25 cellular contexts compared by ENCODE assay signal in the genomic region with DNA sequence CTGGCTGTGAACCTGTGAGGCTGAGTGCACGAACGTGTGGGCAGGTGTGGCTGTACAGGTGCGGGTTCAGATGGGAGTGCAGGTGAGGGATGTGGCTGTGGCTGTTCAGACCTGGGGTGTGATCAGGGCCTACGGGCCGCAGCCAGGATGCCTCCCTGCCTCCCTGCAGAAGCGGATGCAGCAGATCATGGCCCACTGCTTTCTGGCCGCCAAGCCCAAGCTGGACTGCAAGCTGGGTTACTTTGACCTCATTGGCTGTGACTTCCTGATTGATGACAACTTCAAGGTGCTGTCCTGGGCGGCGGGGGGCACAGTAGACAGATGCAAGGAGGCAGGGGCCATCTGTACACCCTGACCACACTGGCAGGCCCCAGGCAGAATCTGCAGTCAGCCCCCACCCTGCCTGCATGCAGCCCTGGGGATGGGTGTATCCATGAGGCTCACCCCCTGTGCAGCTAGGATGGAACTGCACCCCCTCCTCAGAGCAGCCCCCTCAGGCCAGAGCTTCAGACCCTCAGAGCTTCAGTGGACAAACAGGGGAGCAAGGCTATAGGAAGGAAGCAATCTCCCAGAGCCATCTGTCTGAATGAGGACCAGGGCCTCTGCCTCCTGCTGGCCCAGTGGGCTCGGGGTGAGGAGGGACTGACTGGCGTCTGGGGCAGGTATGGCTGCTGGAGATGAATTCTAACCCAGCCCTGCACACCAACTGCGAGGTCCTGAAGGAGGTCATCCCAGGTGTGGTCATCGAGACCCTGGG. TPM values are rescaled to one million over a fixed set of nuclear protein-coding genes. Genes with fewer than 3 reads are reported as not detected.
DNase-seq lines count a peak whose midpoint lies in the region; ATAC-seq and TF ChIP-seq lines count a peak whose summit lies in the region.
"Had no signal": no experiment of that assay in that cellular context is flagged by ENCODE, and none has a peak within 500 bp of the region (broad histone marks: within the 10 kb centered on the region; RNA-seq: fewer than 3 reads in every experiment).

No MANE protein-coding gene starts in this region.

- peaks cover 7% of the 10 kb centered on the region; the same call in 2 of the 3 replicates for H3K36me3 Mint-ChIP-seq in GM23338 (ENCODE audit: low read depth)
- peaks cover 7% of the 10 kb centered on the region for H3K36me3 Mint-ChIP-seq in activated T-helper 17 cell treated with anti-CD3 and anti-CD28 coated beads, Interleukin-2, amount 50 U/mL, for 72 hours (ENCODE audit: low read depth)
- H3K36me3 Mint-ChIP-seq in activated CD8-positive, alpha-beta T cell treated with anti-CD3 and anti-CD28 coated beads, Interleukin-2, amount 10 ng/mL, durations not matched to agents 7 days and 5 days (ENCODE audit: low read depth) = peaks cover 7% of the 10 kb centered on the region
- H3K36me3 Mint-ChIP-seq: CD8-positive, alpha-beta T cell had no signal

- no peak overlapping the region for H3K4me3 ChIP-seq in GM23338
- no peak overlapping the region for H3K4me3 ChIP-seq in right lobe of liver
- no peak overlapping the region for H3K4me3 ChIP-seq in colonic mucosa
- H3K4me3 ChIP-seq: ascending aorta, GM23248, prostate gland, smooth muscle cell had no signal

- H3K4me2 ChIP-seq in GM23338 = no peak overlapping the region
- H3K4me2 ChIP-seq: smooth muscle cell had no signal

- H3K9me2 ChIP-seq in GM23338 (ENCODE audit: insufficient read depth) = no peaks in the 10 kb centered on the region

- H3K27me3 ChIP-seq in GM23338 (ENCODE audit: insufficient read depth) (no peaks in the 10 kb centered on the region), right lobe of liver (no peaks in the 10 kb centered on the region), colonic mucosa (peaks cover 18% of the 10 kb centered on the region)
- H3K27me3 ChIP-seq: ascending aorta had no signal

- no peak overlapping the region for H3K4me3 Mint-ChIP-seq in GM23338
- H3K4me3 Mint-ChIP-seq in activated T-helper 17 cell treated with anti-CD3 and anti-CD28 coated beads, Interleukin-2, amount 50 U/mL, for 72 hours = no peak overlapping the region
- H3K4me3 Mint-ChIP-seq in activated CD8-positive, alpha-beta T cell treated with anti-CD3 and anti-CD28 coated beads, Interleukin-2, amount 10 ng/mL, durations not matched to agents 7 days and 5 days = no peak overlapping the region
- H3K4me3 Mint-ChIP-seq: CD8-positive, alpha-beta T cell had no signal

- DNase-seq in activated effector memory CD4-positive, alpha-beta T cell treated with anti-CD3 and anti-CD28 coated beads, Interleukin-2, amount 50 U/mL, for 16 hours = peak; percentile 63
- DNase-seq in activated effector memory CD4-positive, alpha-beta T cell treated with Interleukin-2 at 50 U/mL for 16 hours = no peak
- DNase-seq in GM23338 (ENCODE audit: low spot score) (peak; percentile 0), right lobe of liver (peak in 2 of 3 donors; percentile 9 to 37), GM03348 (ENCODE audit: low spot score) (no peak), colonic mucosa (no peak)
- no peak for DNase-seq in activated CD8-positive, alpha-beta T cell treated with anti-CD3 and anti-CD28 coated beads, Interleukin-2, amount 10 ng/mL, durations not matched to agents 7 days and 5 days
- DNase-seq: activated naive CD4-positive, alpha-beta T cell; cerebellar nuclear complex; DMS79 treated with DMSO at 0.1 percent for 48 hours; GM23248; KBM-7; midbrain; NCI-H1694; SHP77 treated with DMSO at 0.1 percent for 48 hours; stimulated activated CD4-positive, alpha-beta T cell treated with anti-CD3 and anti-CD28 coated beads, Interleukin-4, amount 100 ng/mL, for 1 hour; trophoblast cell had no signal

- no peak overlapping the region for H3K27ac ChIP-seq in GM23338 (ENCODE audit: low read depth)
- no peak overlapping the region for H3K27ac ChIP-seq in right lobe of liver
- no peak overlapping the region for H3K27ac ChIP-seq in colonic mucosa
- H3K27ac ChIP-seq: ascending aorta, GM23248, prostate gland had no signal

- no peak overlapping the region for H3K9ac ChIP-seq in colonic mucosa (ENCODE audit: low read depth in 2 of 2, low read length in 2 of 2)
- H3K9ac ChIP-seq: GM23248 had no signal

- H2AFZ ChIP-seq in GM23338 = no peak overlapping the region
- H2AFZ ChIP-seq: GM23248 had no signal

- peaks cover 3% of the 10 kb centered on the region for H3K27me3 Mint-ChIP-seq in GM23338 (ENCODE audit: insufficient read depth, low read depth, poor library complexity)
- no peaks in the 10 kb centered on the region for H3K27me3 Mint-ChIP-seq in activated T-helper 17 cell treated with anti-CD3 and anti-CD28 coated beads, Interleukin-2, amount 50 U/mL, for 72 hours
- peaks cover 4% of the 10 kb centered on the region for H3K27me3 Mint-ChIP-seq in activated CD8-positive, alpha-beta T cell treated with anti-CD3 and anti-CD28 coated beads, Interleukin-2, amount 10 ng/mL, durations not matched to agents 7 days and 5 days (ENCODE audit: low read depth)

- H3K4me1 ChIP-seq in GM23338 (ENCODE audit: insufficient read depth) (no peaks in the 10 kb centered on the region), right lobe of liver (peaks cover 0 to 3% (median 0%) of the 10 kb centered on the region in 4 donors), colonic mucosa (no peaks in the 10 kb centered on the region)
- H3K4me1 ChIP-seq: prostate gland had no signal

- no peak overlapping the region for H3K27ac Mint-ChIP-seq in GM23338
- peak overlapping the region; percentile 78 for H3K27ac Mint-ChIP-seq in activated T-helper 17 cell treated with anti-CD3 and anti-CD28 coated beads, Interleukin-2, amount 50 U/mL, for 72 hours
- H3K27ac Mint-ChIP-seq in activated CD8-positive, alpha-beta T cell treated with anti-CD3 and anti-CD28 coated beads, Interleukin-2, amount 10 ng/mL, durations not matched to agents 7 days and 5 days = no peak overlapping the region
- H3K27ac Mint-ChIP-seq: CD8-positive, alpha-beta T cell had no signal

- H3K36me3 ChIP-seq in GM23338 (ENCODE audit: insufficient read depth) (no peaks in the 10 kb centered on the region), right lobe of liver (no peaks in the 10 kb centered on the region), colonic mucosa (no peaks in the 10 kb centered on the region)
- H3K36me3 ChIP-seq: ascending aorta, prostate gland had no signal

- ATAC-seq in GM23338 (no peak), right lobe of liver (no peak)
- no peak for ATAC-seq in activated T-helper 17 cell treated with anti-CD3 and anti-CD28 coated beads, Interleukin-2, amount 50 U/mL, for 72 hours (replicated peaks)
- ATAC-seq in activated CD8-positive, alpha-beta T cell treated with anti-CD3 and anti-CD28 coated beads, Interleukin-2, amount 10 ng/mL, durations not matched to agents 7 days and 5 days = no peak
- ATAC-seq: CD8-positive, alpha-beta T cell had no signal

- no peak for TF ChIP-seq POLR2A in right lobe of liver (IDR thresholded peaks at IDR 0.05)

- TF ChIP-seq CTCF in GM23338 (conservative IDR thresholded peaks at IDR 0.05; ENCODE audit: low read depth in 2 of 2) (no peak), right lobe of liver (IDR thresholded peaks at IDR 0.05) (no peak), colonic mucosa (IDR thresholded peaks at IDR 0.05) (no peak)

- H3K79me2 ChIP-seq in GM23338 (replicated peaks; ENCODE audit: insufficient read depth) = no peaks in the 10 kb centered on the region

- no CpG with 5 or more reads among the region's 13 CpGs for WGBS in right lobe of liver (ENCODE audit: insufficient coverage, low coverage, low lambda C conversion rate, missing lambda C conversion rate)

- H3K4me1 Mint-ChIP-seq in GM23338 = no peaks in the 10 kb centered on the region; the same call in 2 of the 3 replicates
- H3K4me1 Mint-ChIP-seq in activated T-helper 17 cell treated with anti-CD3 and anti-CD28 coated beads, Interleukin-2, amount 50 U/mL, for 72 hours = peaks cover 14% of the 10 kb centered on the region
- peaks cover 15% of the 10 kb centered on the region for H3K4me1 Mint-ChIP-seq in activated CD8-positive, alpha-beta T cell treated with anti-CD3 and anti-CD28 coated beads, Interleukin-2, amount 10 ng/mL, durations not matched to agents 7 days and 5 days (ENCODE audit: low read depth)

- H3K9me3 ChIP-seq in right lobe of liver (no peaks in the 10 kb centered on the region), colonic mucosa (no peaks in the 10 kb centered on the region)
- H3K9me3 ChIP-seq: ascending aorta, prostate gland had no signal

- H3F3A ChIP-seq in GM23338 (replicated peaks; ENCODE audit: low read depth) = no peaks in the 10 kb centered on the region

- H4K20me1 ChIP-seq in GM23338 (replicated peaks; ENCODE audit: insufficient read depth) = no peaks in the 10 kb centered on the region

- intact Hi-C loops in right lobe of liver (cut with DNase I) (no loop called here), colonic mucosa (cut with DNase I) (no loop called here)

- H3K9me3 Mint-ChIP-seq in GM23338 = peaks cover 30% of the 10 kb centered on the region
- no peaks in the 10 kb centered on the region for H3K9me3 Mint-ChIP-seq in activated T-helper 17 cell treated with anti-CD3 and anti-CD28 coated beads, Interleukin-2, amount 50 U/mL, for 72 hours
- peaks cover 6% of the 10 kb centered on the region for H3K9me3 Mint-ChIP-seq in activated CD8-positive, alpha-beta T cell treated with anti-CD3 and anti-CD28 coated beads, Interleukin-2, amount 10 ng/mL, durations not matched to agents 7 days and 5 days (ENCODE audit: insufficient read depth)

- CTCF ChIA-PET in activated CD8-positive, alpha-beta T cell treated with anti-CD3 and anti-CD28 coated beads, Interleukin-2, amount 10 ng/mL, durations not matched to agents 7 days and 5 days (lab: Charles Lee) = interaction anchor here (1.7 kb wide), 1 partner anchor 74 kb away, joined by 5 read pairs; no protein-coding TSS in a partner anchor

- POLR2A ChIA-PET in activated CD8-positive, alpha-beta T cell treated with anti-CD3 and anti-CD28 coated beads, Interleukin-2, amount 10 ng/mL, durations not matched to agents 7 days and 5 days (lab: Charles Lee) = no interaction called here

RNA-seq across cellular contexts. Expression of gene TNFRSF18, which starts 9.8 kb away (rescaled TPM):
- total RNA-seq in GM23338 (2014; rRNA removed; shearing (Covaris generic)) = 0.58 and 1.5 TPM in 2 replicates
- 0.56 and 1.1 TPM in 2 replicates for polyA plus RNA-seq in GM23338 (2016; fragmentation: Nextera tagmentation; extraction: Ambion mirVana)
- 100 to 1,000 TPM; 105 to 796 TPM for total RNA-seq in activated T-helper 17 cell treated with anti-CD3 and anti-CD28 coated beads, Interleukin-2, amount 50 U/mL, for 72 hours
- total RNA-seq in right lobe of liver (under 1 TPM in 2 of 6 experiments, not detected in 4; 0.24 to 0.27 TPM), colonic mucosa (1 to 10 TPM in 1 of 2 donors, under 1 TPM in 1; 0.61 to 1.7 TPM)
- total RNA-seq in activated CD8-positive, alpha-beta T cell treated with anti-CD3 and anti-CD28 coated beads, Interleukin-2, amount 10 ng/mL, durations not matched to agents 7 days and 5 days = 10 to 100 TPM; 17.5 to 18.8 TPM
- total RNA-seq: ascending aorta, GM23248 had no signal
- polyA plus RNA-seq: fibroblast of lung, GM23248, neural cell had no signal

RNA-seq across cellular contexts. Expression of gene TNFRSF4, which starts 17.3 kb away (rescaled TPM):
- total RNA-seq in GM23338 (2014; rRNA removed; shearing (Covaris generic)) = not detected in 2 replicates
- not detected in 2 replicates for polyA plus RNA-seq in GM23338 (2016; fragmentation: Nextera tagmentation; extraction: Ambion mirVana)
- 1,000 to 10,000 TPM in 1 of 2 donors, 100 to 1,000 TPM in 1; 384 to 1,007 TPM for total RNA-seq in activated T-helper 17 cell treated with anti-CD3 and anti-CD28 coated beads, Interleukin-2, amount 50 U/mL, for 72 hours
- total RNA-seq in right lobe of liver = under 1 TPM in 4 of 6 experiments, not detected in 2; 0.20 to 0.99 (median 0.28) TPM
- total RNA-seq in colonic mucosa = 1 to 10 TPM; 1.2 to 2.3 TPM
- 1 to 10 TPM; 1.6 to 2.9 TPM for total RNA-seq in activated CD8-positive, alpha-beta T cell treated with anti-CD3 and anti-CD28 coated beads, Interleukin-2, amount 10 ng/mL, durations not matched to agents 7 days and 5 days
- total RNA-seq: GM23248, smooth muscle cell had no signal
- polyA plus RNA-seq: GM23248, neural cell, smooth muscle cell had no signal

RNA-seq across cellular contexts. Expression of gene TTLL10, which starts 22.9 kb away (rescaled TPM):
- total RNA-seq in GM23338 (2014; rRNA removed; shearing (Covaris generic)) = 0.45 TPM in 1 of 2 replicates, not detected in the other
- not detected in 2 replicates for polyA plus RNA-seq in GM23338 (2016; fragmentation: Nextera tagmentation; extraction: Ambion mirVana)
- total RNA-seq in activated T-helper 17 cell treated with anti-CD3 and anti-CD28 coated beads, Interleukin-2, amount 50 U/mL, for 72 hours = under 1 TPM in 1 of 2 donors, not detected in 1; 0.11 TPM
- total RNA-seq in right lobe of liver (not detected), colonic mucosa (1 to 10 TPM in 1 of 2 donors, under 1 TPM in 1; 0.64 to 2.3 TPM)
- under 1 TPM; 0.63 to 0.90 TPM for total RNA-seq in activated CD8-positive, alpha-beta T cell treated with anti-CD3 and anti-CD28 coated beads, Interleukin-2, amount 10 ng/mL, durations not matched to agents 7 days and 5 days
- total RNA-seq: ascending aorta; CD8-positive, alpha-beta T cell; fibroblast of lung; glomerular endothelial cell; GM23248; smooth muscle cell had no signal
- polyA plus RNA-seq: fibroblast of lung, GM23248, neural cell, smooth muscle cell had no signal

RNA-seq across cellular contexts. Expression of gene SDF4, which starts 35.2 kb away (rescaled TPM):
- 51.6 and 62.6 TPM in 2 replicates for total RNA-seq in GM23338 (2014; rRNA removed; shearing (Covaris generic))
- 45.0 and 49.2 TPM in 2 replicates for polyA plus RNA-seq in GM23338 (2016; fragmentation: Nextera tagmentation; extraction: Ambion mirVana)
- 100 to 1,000 TPM; 169 to 773 TPM for total RNA-seq in activated T-helper 17 cell treated with anti-CD3 and anti-CD28 coated beads, Interleukin-2, amount 50 U/mL, for 72 hours
- total RNA-seq in right lobe of liver = 100 to 1,000 TPM; 112 to 148 (median 142) TPM
- total RNA-seq in colonic mucosa = 100 to 1,000 TPM; 202 to 325 TPM
- 10 to 100 TPM; 96.9 to 99.3 TPM for total RNA-seq in activated CD8-positive, alpha-beta T cell treated with anti-CD3 and anti-CD28 coated beads, Interleukin-2, amount 10 ng/mL, durations not matched to agents 7 days and 5 days

RNA-seq across cellular contexts. Expression of gene B3GALT6, which starts 35.4 kb away (rescaled TPM):
- 26.5 and 33.5 TPM in 2 replicates for total RNA-seq in GM23338 (2014; rRNA removed; shearing (Covaris generic))
- 5.5 and 9.3 TPM in 2 replicates for polyA plus RNA-seq in GM23338 (2016; fragmentation: Nextera tagmentation; extraction: Ambion mirVana)
- total RNA-seq in activated T-helper 17 cell treated with anti-CD3 and anti-CD28 coated beads, Interleukin-2, amount 50 U/mL, for 72 hours = 10 to 100 TPM; 10.9 to 16.7 TPM
- total RNA-seq in right lobe of liver (10 to 100 TPM in 2 of 6 experiments, 1 to 10 TPM in 4; 6.3 to 14.3 (median 7.8) TPM), colonic mucosa (10 to 100 TPM in 1 of 2 donors, 1 to 10 TPM in 1; 8.0 to 12.0 TPM)
- 10 to 100 TPM; 21.2 to 22.4 TPM for total RNA-seq in activated CD8-positive, alpha-beta T cell treated with anti-CD3 and anti-CD28 coated beads, Interleukin-2, amount 10 ng/mL, durations not matched to agents 7 days and 5 days

Comparison
In these comparisons a context has a peak if more than half of its experiments do, and no peak if none do; other contexts are left out.
1. DNase-seq: peak in activated effector memory CD4-positive, alpha-beta T cell treated with anti-CD3 and anti-CD28 coated beads, Interleukin-2, amount 50 U/mL, for 16 hours (single experiment), GM23338 (single experiment) and right lobe of liver (2 of 3); none in activated effector memory CD4-positive, alpha-beta T cell treated with Interleukin-2 at 50 U/mL for 16 hours (single experiment), GM03348 (single experiment), colonic mucosa (single experiment) and activated CD8-positive, alpha-beta T cell treated with anti-CD3 and anti-CD28 coated beads, Interleukin-2, amount 10 ng/mL, durations not matched to agents 7 days and 5 days (single experiment).
2. RNA of gene TNFRSF18, which starts 9.8 kb away (total RNA-seq): 105 to 796 TPM in activated T-helper 17 cell treated with anti-CD3 and anti-CD28 coated beads, Interleukin-2, amount 50 U/mL, for 72 hours; 17.5 to 18.8 TPM in activated CD8-positive, alpha-beta T cell treated with anti-CD3 and anti-CD28 coated beads, Interleukin-2, amount 10 ng/mL, durations not matched to agents 7 days and 5 days, 0.61 to 1.7 TPM in colonic mucosa, 0.58 to 1.5 TPM in GM23338 and 0.24 to 0.27 TPM in right lobe of liver; every median in the first group is over 4 times any median in the second.
3. RNA of gene TNFRSF4, which starts 17.3 kb away (total RNA-seq): 384 to 1,007 TPM in activated T-helper 17 cell treated with anti-CD3 and anti-CD28 coated beads, Interleukin-2, amount 50 U/mL, for 72 hours; 1.6 to 2.9 TPM in activated CD8-positive, alpha-beta T cell treated with anti-CD3 and anti-CD28 coated beads, Interleukin-2, amount 10 ng/mL, durations not matched to agents 7 days and 5 days, 1.2 to 2.3 TPM in colonic mucosa, 0.20 to 0.99 TPM in right lobe of liver and not detected in GM23338; every median in the first group is over 10 times any median in the second.